12 cellular contexts compared by ENCODE assay signal in genomic region chr1:54945393-54945936, GRCh38. TPM values are rescaled to one million over a fixed set of nuclear protein-coding genes. Genes with fewer than 3 reads are reported as not detected.
DNase-seq lines count a peak whose midpoint lies in the region; ATAC-seq and TF ChIP-seq lines count a peak whose summit lies in the region.
"Had no signal": no experiment of that assay in that cellular context is flagged by ENCODE, and none has a peak within 500 bp of the region (broad histone marks: within the 10 kb centered on the region; RNA-seq: fewer than 3 reads in every experiment).

No MANE protein-coding gene starts in this region.

- peak overlapping the region in 2 of 5 experiments; percentile 30 to 72 for H3K27ac Mint-ChIP-seq in brain
- H3K27ac Mint-ChIP-seq: activated T-cell treated with anti-CD3 and anti-CD28 coated beads, Interleukin-2, amount 50 U/mL, for 24 hours; CD4-positive, alpha-beta T cell had no signal

- no peaks in the 10 kb centered on the region for H3K4me1 ChIP-seq in KMS-11 (ENCODE audit: low read depth, poor library complexity, severe bottlenecking)
- H3K4me1 ChIP-seq in mucosa of rectum (ENCODE audit: control insufficient read depth in 2 of 2, insufficient read depth in 2 of 2, low read length in 2 of 2), result peaks cover 5 to 13% of the 10 kb centered on the region in 2 donors

- peak overlapping the region; percentile 29; the same call in 1 of the 2 replicates for H2AFZ ChIP-seq in KMS-11 (ENCODE audit: low read depth)

- H3K9ac ChIP-seq in KMS-11 (no peak overlapping the region), mucosa of rectum (ENCODE audit: low read depth in 1 of 2, low read length in 2 of 2) (peak overlapping the region in 1 of 2 donors; percentile 44)

- H3K4me1 Mint-ChIP-seq in brain, result peaks cover 6% of the 10 kb centered on the region

- H3K36me3 ChIP-seq in KMS-11 (ENCODE audit: insufficient read depth), result no peaks in the 10 kb centered on the region
- no peaks in the 10 kb centered on the region for H3K36me3 ChIP-seq in mucosa of rectum (ENCODE audit: control insufficient read depth in 2 of 2, insufficient read depth in 2 of 2, low read length in 2 of 2)
- H3K36me3 ChIP-seq: SJCRH30 had no signal

- no peaks in the 10 kb centered on the region for H3K36me3 Mint-ChIP-seq in brain

- H3K27ac ChIP-seq in C4-2B (no peak overlapping the region), KMS-11 (no peak overlapping the region), mucosa of rectum (ENCODE audit: low read depth in 2 of 2, low read length in 2 of 2) (peak overlapping the region; percentile 77 to 87)
- H3K27ac ChIP-seq: SJCRH30 had no signal

- H3K27me3 Mint-ChIP-seq in brain, result peaks cover 4% of the 10 kb centered on the region

- no peaks in the 10 kb centered on the region for H4K20me1 ChIP-seq in KMS-11 (ENCODE audit: insufficient read depth)

- no peak for DNase-seq in activated T-cell treated with anti-CD3 and anti-CD28 coated beads for 4 hours
- DNase-seq in stimulated activated CD4-positive, alpha-beta T cell treated with anti-CD3 and anti-CD28 coated beads, Interleukin-2, amount 100 ng/mL, for 48 hours, result no peak
- no peak for DNase-seq in activated T-cell treated with anti-CD3 and anti-CD28 coated beads, Interleukin-2, amount 50 U/mL, for 1 hour

- ATAC-seq in GM21576 (IDR thresholded peaks at IDR 0.05; ENCODE audit: unreplicated experiment), result no peak

- H3K27me3 ChIP-seq in KMS-11 (ENCODE audit: insufficient read depth, low read depth) (no peaks in the 10 kb centered on the region), mucosa of rectum (ENCODE audit: control insufficient read depth in 2 of 2, insufficient read depth in 2 of 2, low read length in 2 of 2) (no peaks in the 10 kb centered on the region)
- H3K27me3 ChIP-seq: SJCRH30 had no signal

- H3K4me2 ChIP-seq in KMS-11, result no peak overlapping the region

- H3K4me3 ChIP-seq in KMS-11 (IDR thresholded peaks at IDR 0.05; ENCODE audit: insufficient read depth, low read depth, low read length) (no peak overlapping the region), mucosa of rectum (ENCODE audit: low read length in 2 of 2) (peak overlapping the region; percentile 38 to 39)
- H3K4me3 ChIP-seq: SJCRH30 had no signal

- H3K79me2 ChIP-seq in KMS-11 (ENCODE audit: insufficient read depth, low read depth), result no peaks in the 10 kb centered on the region

- peak; percentile 39 for TF ChIP-seq CTCF in C4-2B (conservative IDR thresholded peaks at IDR 0.05)
- TF ChIP-seq CTCF in KMS-11 (conservative IDR thresholded peaks at IDR 0.05; ENCODE audit: low read depth, low read length), result no peak
- TF ChIP-seq CTCF in brain (conservative IDR thresholded peaks at IDR 0.05), result peak; percentile 8 to 29

- H3K9me3 ChIP-seq in mucosa of rectum (ENCODE audit: control insufficient read depth in 2 of 2, low read length in 2 of 2), result no peaks in the 10 kb centered on the region
- H3K9me3 ChIP-seq: SJCRH30 had no signal

- H3K9me3 Mint-ChIP-seq in brain, result peaks cover 0 to 2% (median 0%) of the 10 kb centered on the region in 5 experiments
- H3K9me3 Mint-ChIP-seq: activated T-cell treated with anti-CD3 and anti-CD28 coated beads, Interleukin-2, amount 50 U/mL, for 24 hours; CD4-positive, alpha-beta T cell had no signal

- H3K4me3 Mint-ChIP-seq in brain, result no peak overlapping the region
- H3K4me3 Mint-ChIP-seq: activated T-cell treated with anti-CD3 and anti-CD28 coated beads, Interleukin-2, amount 50 U/mL, for 24 hours; CD4-positive, alpha-beta T cell had no signal

RNA-seq across cellular contexts. Expression of gene TMEM61, which starts 35.0 kb away (rescaled TPM):
- polyA plus RNA-seq in brain (ENCODE audit: insufficient read depth, low read depth, low replicate concordance), result 11.7 TPM

RNA-seq across cellular contexts. Expression of gene BSND, which starts 53.3 kb away (rescaled TPM):
- polyA plus RNA-seq in brain (ENCODE audit: insufficient read depth, low read depth, low replicate concordance), result 0.08 TPM
- polyA plus RNA-seq: aorta had no signal

RNA-seq across cellular contexts. Expression of gene DHCR24, which starts 58.5 kb away (rescaled TPM):
- 158 TPM for polyA plus RNA-seq in brain (ENCODE audit: insufficient read depth, low read depth, low replicate concordance)

Comparison
In these comparisons a context has a peak if more than half of its experiments do, and no peak if none do; other contexts are left out.
1. H3K27ac ChIP-seq: peak in mucosa of rectum (2 of 2); none in C4-2B (single experiment) and KMS-11 (single experiment).